ENCODE assay signal across 24 cellular contexts in the genomic region with DNA sequence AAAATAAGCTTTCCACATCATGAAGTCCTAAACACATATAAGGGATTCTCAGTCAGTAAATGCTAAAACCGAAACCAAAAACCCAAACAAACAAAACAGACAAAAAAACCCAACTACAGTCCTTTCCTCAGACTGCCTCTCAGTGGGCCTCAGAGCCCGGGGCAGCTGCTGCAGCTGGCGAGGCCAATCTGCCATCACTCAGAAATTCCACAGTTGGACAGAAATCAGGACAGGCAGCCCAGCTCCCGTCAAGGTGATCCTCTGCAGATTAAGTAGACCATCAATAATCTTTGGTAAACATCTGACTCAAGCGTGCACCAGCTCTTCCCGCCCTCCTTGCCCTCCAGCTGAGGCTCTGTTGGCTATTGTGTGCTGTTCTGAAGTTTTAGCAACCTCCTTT.
DNase-seq lines count a peak whose midpoint lies in the region; ATAC-seq and TF ChIP-seq lines count a peak whose summit lies in the region.
"Had no signal": no experiment of that assay in that cellular context is flagged by ENCODE, and none has a peak within 500 bp of the region (broad histone marks: within the 10 kb centered on the region; RNA-seq: fewer than 3 reads in every experiment).

No MANE protein-coding gene starts in this region.

- intact Hi-C loops in CD14-positive monocyte (cut with micrococcal nuclease), result no loop called here

- H3K4me3 Mint-ChIP-seq in mesothelial cell of epicardium, result no peak overlapping the region
- no peak overlapping the region for H3K4me3 Mint-ChIP-seq in naive thymus-derived CD8-positive, alpha-beta T cell
- no peak overlapping the region for H3K4me3 Mint-ChIP-seq in CD14-positive monocyte
- H3K4me3 Mint-ChIP-seq: activated CD4-positive, alpha-beta memory T cell treated with anti-CD3 and anti-CD28 coated beads, Interleukin-2, amount 10 ng/mL, durations not matched to agents 7 days and 5 days; CD8-positive, alpha-beta T cell; central memory CD8-positive, alpha-beta T cell; H9; WTC11 had no signal

- H3K27ac Mint-ChIP-seq in mesothelial cell of epicardium, result peak overlapping the region; percentile 35
- no peak overlapping the region for H3K27ac Mint-ChIP-seq in naive thymus-derived CD8-positive, alpha-beta T cell
- H3K27ac Mint-ChIP-seq in CD14-positive monocyte, result no peak overlapping the region
- H3K27ac Mint-ChIP-seq: activated CD4-positive, alpha-beta memory T cell treated with anti-CD3 and anti-CD28 coated beads, Interleukin-2, amount 10 ng/mL, durations not matched to agents 7 days and 5 days; CD8-positive, alpha-beta T cell; H9; WTC11 had no signal

- DNase-seq in Daoy (ENCODE audit: low read depth) (peak; percentile 21), NCI-H2171 treated with DMSO at 0.1 percent for 48 hours (lab: John Stamatoyannopoulos, UW) (peak; percentile 80), astrocyte of the hippocampus (ENCODE audit: low read depth, low spot score) (peak; percentile 38), mesothelial cell of epicardium (ENCODE audit: low spot score in 2 of 2, unreplicated experiment in 2 of 2) (no peak), GM13976 (ENCODE audit: low spot score) (no peak), CD14-positive monocyte (ENCODE audit: low spot score) (no peak)
- no peak for DNase-seq in naive thymus-derived CD8-positive, alpha-beta T cell
- no peak for DNase-seq in activated CD4-positive, alpha-beta T cell treated with anti-CD3 and anti-CD28 coated beads for 48 hours
- DNase-seq: activated CD4-positive, alpha-beta memory T cell treated with anti-CD3 and anti-CD28 coated beads, Interleukin-2, amount 10 ng/mL, durations not matched to agents 7 days and 5 days; activated T-cell treated with anti-CD3 and anti-CD28 coated beads for 4 hours; anterior cingulate cortex; CD8-positive, alpha-beta T cell; DND-41; H9; Karpas-422; midbrain; NCI-H1048; NCI-H2081 treated with DMSO at 0.1 percent for 48 hours; NCI-H526; Peyer's patch; T-helper 2 cell had no signal

- POLR2A ChIA-PET in naive thymus-derived CD8-positive, alpha-beta T cell (lab: Charles Lee), result interaction anchor here (0.7 kb wide), 1 partner anchor 682 kb away, joined by 3 read pairs; no protein-coding TSS in a partner anchor

- ATAC-seq in naive thymus-derived CD8-positive, alpha-beta T cell, result no peak
- ATAC-seq: CD8-positive, alpha-beta T cell; left lobe of liver; WTC11 had no signal

- in situ Hi-C loops in GM13976 (cut with MboI; ENCODE audit: low sequenced_read_pairs, unreplicated experiment), result no loop called here

- no peaks in the 10 kb centered on the region for H3K27me3 Mint-ChIP-seq in mesothelial cell of epicardium (ENCODE audit: low read depth)
- H3K27me3 Mint-ChIP-seq in naive thymus-derived CD8-positive, alpha-beta T cell, result no peaks in the 10 kb centered on the region
- H3K27me3 Mint-ChIP-seq in CD14-positive monocyte (ENCODE audit: low read depth in 3 of 3), result peaks cover 0 to 2% (median 0%) of the 10 kb centered on the region in 3 donors
- H3K27me3 Mint-ChIP-seq: activated CD4-positive, alpha-beta memory T cell treated with anti-CD3 and anti-CD28 coated beads, Interleukin-2, amount 10 ng/mL, durations not matched to agents 7 days and 5 days; central memory CD8-positive, alpha-beta T cell had no signal

- peaks cover 4% of the 10 kb centered on the region for H3K9me3 Mint-ChIP-seq in mesothelial cell of epicardium
- H3K9me3 Mint-ChIP-seq in naive thymus-derived CD8-positive, alpha-beta T cell, result no peaks in the 10 kb centered on the region
- H3K9me3 Mint-ChIP-seq in CD14-positive monocyte, result peaks cover 0 to 3% (median 0%) of the 10 kb centered on the region in 7 donors
- H3K9me3 Mint-ChIP-seq: activated CD4-positive, alpha-beta memory T cell treated with anti-CD3 and anti-CD28 coated beads, Interleukin-2, amount 10 ng/mL, durations not matched to agents 7 days and 5 days; CD8-positive, alpha-beta T cell; central memory CD8-positive, alpha-beta T cell had no signal

- H3K4me1 Mint-ChIP-seq in mesothelial cell of epicardium (peaks cover 12% of the 10 kb centered on the region), CD14-positive monocyte (no peaks in the 10 kb centered on the region)
- H3K4me1 Mint-ChIP-seq in naive thymus-derived CD8-positive, alpha-beta T cell, result peaks cover under 1 to 13% (median 9%) of the 10 kb centered on the region in 4 donors

- H3K36me3 Mint-ChIP-seq in mesothelial cell of epicardium (peaks cover 4% of the 10 kb centered on the region), CD14-positive monocyte (peaks cover 0 to 3% of the 10 kb centered on the region in 2 donors)
- H3K36me3 Mint-ChIP-seq in naive thymus-derived CD8-positive, alpha-beta T cell, result peaks cover 0 to 2% (median 0%) of the 10 kb centered on the region in 3 donors

- TF ChIP-seq CTCF in mesothelial cell of epicardium (IDR thresholded peaks at IDR 0.05; ENCODE audit: unreplicated experiment) (no peak), GM13976 (IDR thresholded peaks at IDR 0.05; ENCODE audit: borderline replicate concordance, control extremely low read depth, extremely low read depth, insufficient read depth, missing control alignments) (no peak), CD14-positive monocyte (IDR thresholded peaks at IDR 0.05) (no peak)

Comparison
In these comparisons a context has a peak if more than half of its experiments do, and no peak if none do; other contexts are left out.
1. DNase-seq: peak in Daoy (single experiment), NCI-H2171 treated with DMSO at 0.1 percent for 48 hours (single experiment) and astrocyte of the hippocampus (single experiment); none in mesothelial cell of epicardium (0 of 2), GM13976 (single experiment), naive thymus-derived CD8-positive, alpha-beta T cell (0 of 10), activated CD4-positive, alpha-beta T cell treated with anti-CD3 and anti-CD28 coated beads for 48 hours (single experiment) and CD14-positive monocyte (single experiment).